Comparison of ENCODE assay signal across 14 cellular contexts in genomic region chr6:130134594-130134993, GRCh38.
DNase-seq lines count a peak whose midpoint lies in the region; ATAC-seq and FAIRE-seq lines count a peak whose summit lies in the region.
"Had no signal": no experiment of that assay in that cellular context is flagged by ENCODE, and none has a peak within 500 bp of the region (broad histone marks: within the 10 kb centered on the region; RNA-seq: fewer than 3 reads in every experiment).

No MANE protein-coding gene starts in this region.

- no peak for ATAC-seq in activated CD8-positive, alpha-beta T cell treated with anti-CD3 and anti-CD28 coated beads, Interleukin-2, amount 10 ng/mL, durations not matched to agents 7 days and 5 days
- peak in 1 of 2 donors; percentile 42 for ATAC-seq in natural killer cell treated with Interleukin-12 subunit alpha and Interleukin-12 subunit beta and Interleukin-15 and Interleukin-18, amount 100 ng/mL, for 72 hours
- ATAC-seq in HG03571 (IDR thresholded peaks at IDR 0.05; ENCODE audit: unreplicated experiment) (no peak), HG03521 (IDR thresholded peaks at IDR 0.05; ENCODE audit: unreplicated experiment) (no peak)

- peak; percentile 24 for DNase-seq in activated CD4-positive, alpha-beta T cell treated with anti-CD3 and anti-CD28 coated beads, Interleukin-2, amount 10 ng/mL, durations not matched to agents 7 days and 5 days
- DNase-seq in activated CD4-positive, alpha-beta T cell treated with anti-CD3 and anti-CD28 coated beads for 1 hour, result no peak
- DNase-seq in GM18507 (ENCODE audit: extremely low spot score, insufficient read length, low read depth) (no peak), iPS-NIHi7 (ENCODE audit: extremely low spot score) (no peak)
- DNase-seq in activated CD8-positive, alpha-beta T cell treated with anti-CD3 and anti-CD28 coated beads, Interleukin-2, amount 10 ng/mL, durations not matched to agents 7 days and 5 days, result no peak
- no peak for DNase-seq in natural killer cell treated with Interleukin-12 subunit alpha and Interleukin-12 subunit beta and Interleukin-15 and Interleukin-18, amount 100 ng/mL, for 72 hours (ENCODE audit: low spot score)
- DNase-seq: effector CD8-positive, alpha-beta T cell; GDM1; Kasumi-1; NCI-H1436 treated with DMSO at 0.1 percent for 48 hours; NCI-H2227 treated with DMSO at 0.1 percent for 48 hours; uterus had no signal

- H3K4me3 Mint-ChIP-seq in activated CD4-positive, alpha-beta T cell treated with anti-CD3 and anti-CD28 coated beads, Interleukin-2, amount 10 ng/mL, durations not matched to agents 7 days and 5 days, result peak overlapping the region; percentile 8
- H3K4me3 Mint-ChIP-seq in activated CD8-positive, alpha-beta T cell treated with anti-CD3 and anti-CD28 coated beads, Interleukin-2, amount 10 ng/mL, durations not matched to agents 7 days and 5 days, result no peak overlapping the region
- H3K4me3 Mint-ChIP-seq in natural killer cell treated with Interleukin-12 subunit alpha and Interleukin-12 subunit beta and Interleukin-15 and Interleukin-18, amount 100 ng/mL, for 72 hours, result no peak overlapping the region

- peak overlapping the region; percentile 88 for H3K27ac Mint-ChIP-seq in activated CD4-positive, alpha-beta T cell treated with anti-CD3 and anti-CD28 coated beads, Interleukin-2, amount 10 ng/mL, durations not matched to agents 7 days and 5 days
- peak overlapping the region; percentile 63 for H3K27ac Mint-ChIP-seq in activated CD8-positive, alpha-beta T cell treated with anti-CD3 and anti-CD28 coated beads, Interleukin-2, amount 10 ng/mL, durations not matched to agents 7 days and 5 days
- H3K27ac Mint-ChIP-seq in natural killer cell treated with Interleukin-12 subunit alpha and Interleukin-12 subunit beta and Interleukin-15 and Interleukin-18, amount 100 ng/mL, for 72 hours, result peak overlapping the region; percentile 38 to 75

- POLR2A ChIA-PET in activated CD4-positive, alpha-beta T cell treated with anti-CD3 and anti-CD28 coated beads, Interleukin-2, amount 10 ng/mL, durations not matched to agents 7 days and 5 days (lab: Charles Lee), result no interaction called here
- POLR2A ChIA-PET in activated CD8-positive, alpha-beta T cell treated with anti-CD3 and anti-CD28 coated beads, Interleukin-2, amount 10 ng/mL, durations not matched to agents 7 days and 5 days (lab: Charles Lee), result no interaction called here

- no peaks in the 10 kb centered on the region for H3K27me3 Mint-ChIP-seq in activated CD4-positive, alpha-beta T cell treated with anti-CD3 and anti-CD28 coated beads, Interleukin-2, amount 10 ng/mL, durations not matched to agents 7 days and 5 days
- no peaks in the 10 kb centered on the region for H3K27me3 Mint-ChIP-seq in activated CD8-positive, alpha-beta T cell treated with anti-CD3 and anti-CD28 coated beads, Interleukin-2, amount 10 ng/mL, durations not matched to agents 7 days and 5 days (ENCODE audit: low read depth)
- H3K27me3 Mint-ChIP-seq in natural killer cell treated with Interleukin-12 subunit alpha and Interleukin-12 subunit beta and Interleukin-15 and Interleukin-18, amount 100 ng/mL, for 72 hours, result no peaks in the 10 kb centered on the region

- FAIRE-seq in GM18507 (lab: Jason Lieb, UNC), result peak; percentile 24

- H3K36me3 Mint-ChIP-seq in activated CD4-positive, alpha-beta T cell treated with anti-CD3 and anti-CD28 coated beads, Interleukin-2, amount 10 ng/mL, durations not matched to agents 7 days and 5 days (ENCODE audit: low read depth), result peaks cover 77% of the 10 kb centered on the region
- peaks cover 78% of the 10 kb centered on the region for H3K36me3 Mint-ChIP-seq in activated CD8-positive, alpha-beta T cell treated with anti-CD3 and anti-CD28 coated beads, Interleukin-2, amount 10 ng/mL, durations not matched to agents 7 days and 5 days (ENCODE audit: low read depth)
- peaks cover 14% of the 10 kb centered on the region for H3K36me3 Mint-ChIP-seq in natural killer cell treated with Interleukin-12 subunit alpha and Interleukin-12 subunit beta and Interleukin-15 and Interleukin-18, amount 100 ng/mL, for 72 hours

- peaks cover 19% of the 10 kb centered on the region for H3K9me3 Mint-ChIP-seq in activated CD4-positive, alpha-beta T cell treated with anti-CD3 and anti-CD28 coated beads, Interleukin-2, amount 10 ng/mL, durations not matched to agents 7 days and 5 days
- H3K9me3 Mint-ChIP-seq in activated CD8-positive, alpha-beta T cell treated with anti-CD3 and anti-CD28 coated beads, Interleukin-2, amount 10 ng/mL, durations not matched to agents 7 days and 5 days (ENCODE audit: insufficient read depth), result peaks cover 12% of the 10 kb centered on the region
- H3K9me3 Mint-ChIP-seq in natural killer cell treated with Interleukin-12 subunit alpha and Interleukin-12 subunit beta and Interleukin-15 and Interleukin-18, amount 100 ng/mL, for 72 hours, result peaks cover 6% of the 10 kb centered on the region

- CTCF ChIA-PET in activated CD4-positive, alpha-beta T cell treated with anti-CD3 and anti-CD28 coated beads, Interleukin-2, amount 10 ng/mL, durations not matched to agents 7 days and 5 days (lab: Charles Lee), result interaction anchor here (0.9 to 1.5 kb wide), 4 partner anchors 9 to 147 kb away, joined by 3 to 4 read pairs (median 3); no protein-coding TSS in a partner anchor
- CTCF ChIA-PET in activated CD8-positive, alpha-beta T cell treated with anti-CD3 and anti-CD28 coated beads, Interleukin-2, amount 10 ng/mL, durations not matched to agents 7 days and 5 days (lab: Charles Lee), result interaction anchor here (1.0 to 3.2 kb wide), 4 partner anchors 89 to 148 kb away, joined by 3 to 12 read pairs (median 4); no protein-coding TSS in a partner anchor

- H3K4me1 Mint-ChIP-seq in activated CD4-positive, alpha-beta T cell treated with anti-CD3 and anti-CD28 coated beads, Interleukin-2, amount 10 ng/mL, durations not matched to agents 7 days and 5 days, result peaks cover 93% of the 10 kb centered on the region
- peaks cover 83% of the 10 kb centered on the region for H3K4me1 Mint-ChIP-seq in activated CD8-positive, alpha-beta T cell treated with anti-CD3 and anti-CD28 coated beads, Interleukin-2, amount 10 ng/mL, durations not matched to agents 7 days and 5 days (ENCODE audit: low read depth)
- H3K4me1 Mint-ChIP-seq in natural killer cell treated with Interleukin-12 subunit alpha and Interleukin-12 subunit beta and Interleukin-15 and Interleukin-18, amount 100 ng/mL, for 72 hours (ENCODE audit: low read depth in 2 of 2), result peaks cover 75 to 91% of the 10 kb centered on the region in 2 donors
